9 cellular contexts compared by ENCODE assay signal in the genomic region with DNA sequence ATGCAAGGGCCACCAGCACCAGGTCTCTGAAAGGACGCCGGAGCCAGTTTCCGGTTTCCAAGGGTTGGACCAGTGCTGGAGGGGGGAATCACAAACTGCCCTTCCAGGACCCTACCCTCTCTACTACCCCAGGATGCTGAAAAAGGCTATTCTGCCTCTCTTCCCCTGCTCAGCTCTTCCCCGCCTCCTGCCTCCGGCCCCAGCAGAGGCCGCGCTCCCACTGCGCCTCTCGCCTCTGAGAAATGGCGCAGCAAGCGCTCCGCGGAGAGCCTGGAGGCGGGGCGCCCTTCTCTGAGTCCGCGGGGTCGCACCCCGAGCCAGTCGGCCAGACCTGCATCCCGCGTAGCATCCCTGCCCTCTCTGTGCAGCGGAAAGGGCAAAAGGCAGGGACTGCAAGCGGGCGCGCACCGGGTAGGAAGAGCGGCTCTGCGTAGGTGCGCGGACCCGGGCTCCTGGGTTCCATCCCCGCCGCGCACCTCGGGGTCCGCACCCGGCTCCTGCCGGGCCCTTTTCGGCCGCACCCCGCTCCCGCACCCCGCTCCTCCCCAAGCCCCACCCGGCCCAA. TPM values are rescaled to one million over a fixed set of nuclear protein-coding genes. Genes with fewer than 3 reads are reported as not detected.
DNase-seq lines count a peak whose midpoint lies in the region; TF ChIP-seq lines count a peak whose summit lies in the region.
"Had no signal": no experiment of that assay in that cellular context is flagged by ENCODE, and none has a peak within 500 bp of the region (broad histone marks: within the 10 kb centered on the region; RNA-seq: fewer than 3 reads in every experiment).

No MANE protein-coding gene starts in this region.

- DNase-seq in NOMO-1 treated with DMSO at 0.1 percent for 48 hours (lab: John Stamatoyannopoulos, UW; ENCODE audit: unreplicated experiment) (peak; percentile 43), fibroblast of villous mesenchyme (ENCODE audit: low read depth) (no peak), trophoblast cell (peak in 1 of 2 donors; percentile 7), NCI-H82 treated with DMSO at 0.1 percent for 48 hours (lab: John Stamatoyannopoulos, UW; ENCODE audit: unreplicated experiment) (no peak), ACHN (no peak), HK-2 (ENCODE audit: unreplicated experiment) (no peak)
- DNase-seq in activated CD4-positive, CD25-positive, alpha-beta regulatory T cell (lab: John Stamatoyannopoulos, UW), result no peak
- DNase-seq: activated effector memory CD4-positive, alpha-beta T cell treated with anti-CD3 and anti-CD28 coated beads, Interleukin-2, amount 50 U/mL, for 16 hours had no signal

- H3K4me1 ChIP-seq in ES-I3 (ENCODE audit: insufficient read depth, low read length) (no peaks in the 10 kb centered on the region; the same call in 1 of the 2 replicates), trophoblast cell (ENCODE audit: control insufficient read depth in 1 of 2, insufficient read depth in 2 of 2, low read length in 2 of 2) (peaks cover 0 to 3% of the 10 kb centered on the region in 2 experiments)

- no peak overlapping the region for H4K91ac ChIP-seq in trophoblast cell (ENCODE audit: low read depth, low read length)

- H3K36me3 ChIP-seq in ES-I3 (ENCODE audit: insufficient read depth, low read length) (no peaks in the 10 kb centered on the region), trophoblast cell (ENCODE audit: control insufficient read depth in 1 of 2, insufficient read depth in 2 of 2, low read length in 2 of 2) (no peaks in the 10 kb centered on the region)

- no peak overlapping the region for H4K8ac ChIP-seq in trophoblast cell (ENCODE audit: low read depth, low read length)

- H2BK120ac ChIP-seq in trophoblast cell (ENCODE audit: insufficient read depth, low read length, poor library complexity), result no peak overlapping the region

- H2BK12ac ChIP-seq in trophoblast cell (ENCODE audit: low read length), result no peak overlapping the region

- peak overlapping the region; percentile 46 for H3K4me2 ChIP-seq in trophoblast cell (ENCODE audit: low read length)

- no peaks in the 10 kb centered on the region for H3K79me2 ChIP-seq in trophoblast cell (ENCODE audit: control insufficient read depth, insufficient read depth, low read length, poor library complexity)

- H3K18ac ChIP-seq in trophoblast cell (ENCODE audit: low read length), result no peak overlapping the region

- no peaks in the 10 kb centered on the region for H3K9me3 ChIP-seq in ES-I3 (ENCODE audit: control insufficient read depth, insufficient read depth, low read length)
- H3K9me3 ChIP-seq in trophoblast cell (ENCODE audit: insufficient read depth, low read depth, low read length), result peaks cover 7% of the 10 kb centered on the region

- in situ Hi-C loops in ACHN (cut with HindIII; ENCODE audit: low pct_ligation_motif_present, low pct_unique_long_range_greater_than_20kb, low sequenced_read_pairs), result no loop called here

- no peak overlapping the region for H4K12ac ChIP-seq in trophoblast cell (ENCODE audit: low read depth, low read length)

- no peak for TF ChIP-seq CTCF in fibroblast of villous mesenchyme (IDR thresholded peaks at IDR 0.05; ENCODE audit: insufficient read depth, low read depth, low read length)

- no peak overlapping the region for H3K23ac ChIP-seq in trophoblast cell (ENCODE audit: low read length)

- H2BK5ac ChIP-seq in trophoblast cell (ENCODE audit: low read depth, low read length, poor library complexity), result no peak overlapping the region

- no peak overlapping the region for H3K27ac ChIP-seq in trophoblast cell (ENCODE audit: low read depth, low read length)

- no peak overlapping the region for H3K14ac ChIP-seq in trophoblast cell (ENCODE audit: low read length)

- H3K9ac ChIP-seq in ES-I3 (ENCODE audit: low read depth, low read length) (peak overlapping the region; percentile 53; the same call in 1 of the 2 replicates), trophoblast cell (ENCODE audit: low read length) (no peak overlapping the region)

- H3K4me3 ChIP-seq in fibroblast of villous mesenchyme (ENCODE audit: low read depth, low read length), result peak overlapping the region; percentile 36
- no peak overlapping the region for H3K4me3 ChIP-seq in trophoblast cell (ENCODE audit: low read depth, low read length)

- H2AK5ac ChIP-seq in trophoblast cell (ENCODE audit: low read length), result no peak overlapping the region

- H3K79me1 ChIP-seq in trophoblast cell (ENCODE audit: low read length), result no peaks in the 10 kb centered on the region

- WGBS in trophoblast cell (ENCODE audit: extremely low coverage, insufficient coverage, insufficient read length), result no CpG with 5 or more reads among the region's 45 CpGs

- H3K27me3 ChIP-seq in trophoblast cell (ENCODE audit: insufficient read depth, low read length), result peaks cover 31% of the 10 kb centered on the region

- H2AFZ ChIP-seq in trophoblast cell (ENCODE audit: insufficient read depth, low read length, poor library complexity), result no peak overlapping the region

- no peak overlapping the region for H3K4ac ChIP-seq in trophoblast cell (ENCODE audit: low read depth, low read length)

RNA-seq across cellular contexts. Expression of gene RET, which starts 0.5 kb away (rescaled TPM):
- total RNA-seq in fibroblast of villous mesenchyme, result 0.43 and 1.3 TPM in 2 replicates
- 0.03 and 0.04 TPM in 2 replicates for polyA plus RNA-seq in trophoblast cell (2013)
